Comparison of ENCODE assay signal across 8 cellular contexts in the genomic region with DNA sequence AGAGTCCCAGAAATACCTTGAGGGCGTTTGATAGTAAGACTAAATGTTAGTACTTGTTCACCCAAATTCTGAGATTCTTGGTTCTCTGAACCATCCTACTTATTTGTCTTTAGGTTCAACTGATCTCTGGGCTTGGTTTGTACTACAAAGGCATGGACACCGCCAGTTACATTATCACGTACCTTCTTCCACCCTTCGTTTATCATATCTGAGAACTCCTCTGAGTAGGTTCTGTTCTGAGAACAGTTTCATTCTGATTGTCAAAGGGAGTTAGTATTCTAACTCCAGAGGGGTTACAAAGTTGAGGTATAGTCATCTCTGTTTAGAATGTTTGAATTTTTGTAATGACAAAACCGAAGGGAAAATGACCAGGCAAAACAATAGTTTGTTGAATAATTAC. TPM values are rescaled to one million over a fixed set of nuclear protein-coding genes. Genes with fewer than 3 reads are reported as not detected.
A peak's percentile ranks its signal among the peaks of the same experiment; 100 is the strongest.
DNase-seq lines count a peak whose midpoint lies in the region; ATAC-seq and TF ChIP-seq lines count a peak whose summit lies in the region.
"Had no signal": no experiment of that assay in that cellular context is flagged by ENCODE, and none has a peak within 500 bp of the region (broad histone marks: within the 10 kb centered on the region; RNA-seq: fewer than 3 reads in every experiment).

No MANE protein-coding gene starts in this region.

- H3K9me2 ChIP-seq in GM23338 (ENCODE audit: insufficient read depth), result no peaks in the 10 kb centered on the region

- H3K36me3 Mint-ChIP-seq in GM23338 (ENCODE audit: low read depth) (peaks cover 13% of the 10 kb centered on the region), nephron (ENCODE audit: low read depth) (peaks cover 42% of the 10 kb centered on the region)

- intact Hi-C loops in psoas muscle (cut with DNase I), result no loop called here

- no peaks in the 10 kb centered on the region for H3K9me3 ChIP-seq in psoas muscle

- H3K27ac Mint-ChIP-seq in GM23338, result peak overlapping the region; percentile 76
- peak overlapping the region; percentile 34 to 73 (median 60) for H3K27ac Mint-ChIP-seq in nephron

- H3K27me3 Mint-ChIP-seq in GM23338 (ENCODE audit: insufficient read depth, low read depth, poor library complexity), result peaks cover 2% of the 10 kb centered on the region
- no peaks in the 10 kb centered on the region for H3K27me3 Mint-ChIP-seq in nephron (ENCODE audit: low read depth)

- no peaks in the 10 kb centered on the region for H3K9me3 Mint-ChIP-seq in GM23338
- H3K9me3 Mint-ChIP-seq in nephron, result no peaks in the 10 kb centered on the region

- H3K27ac ChIP-seq in GM23338 (ENCODE audit: low read depth) (peak overlapping the region; percentile 85), psoas muscle (no peak overlapping the region)

- H4K20me1 ChIP-seq in GM23338 (replicated peaks; ENCODE audit: insufficient read depth), result peaks cover 3% of the 10 kb centered on the region; the same call in 1 of the 2 replicates

- 0 out of 2 replicates have a peak, but pooled peaks cover 5% of the 10 kb centered on the region for H3K36me3 ChIP-seq in GM23338 (ENCODE audit: insufficient read depth)
- peaks cover 0 to 14% of the 10 kb centered on the region in 2 donors for H3K36me3 ChIP-seq in psoas muscle (ENCODE audit: insufficient read depth in 1 of 2, low read depth in 1 of 2)

- DNase-seq in GM23338 (ENCODE audit: low spot score) (no peak), AG08396 (ENCODE audit: low spot score) (no peak), psoas muscle (no peak), NCI-H2029 (lab: John Stamatoyannopoulos, UW) (no peak)
- DNase-seq: NCI-H1092 treated with DMSO at 0.1 percent for 48 hours had no signal

- no peak for TF ChIP-seq CTCF in GM23338 (conservative IDR thresholded peaks at IDR 0.05; ENCODE audit: low read depth in 2 of 2)
- TF ChIP-seq CTCF in nephron (IDR thresholded peaks at IDR 0.05; ENCODE audit: unreplicated experiment in 3 of 3), result no peak
- TF ChIP-seq CTCF in psoas muscle (IDR thresholded peaks at IDR 0.05), result no peak

- ATAC-seq in GM18907 (IDR thresholded peaks at IDR 0.05; ENCODE audit: unreplicated experiment) (peak; percentile 78), GM23338 (no peak), HG03571 (IDR thresholded peaks at IDR 0.05; ENCODE audit: unreplicated experiment) (peak; percentile 68), psoas muscle (no peak)

- H3K4me1 Mint-ChIP-seq in GM23338 (peaks cover 46% of the 10 kb centered on the region), nephron (peaks cover 64% of the 10 kb centered on the region)

- WGBS in psoas muscle, 3 donors, result 77 to 88% (median 85%) methylated on average over 5 of the region's 5 CpGs

- H3K79me2 ChIP-seq in GM23338 (replicated peaks; ENCODE audit: insufficient read depth), result peaks cover 85% of the 10 kb centered on the region

- 0 out of 2 replicates have a peak overlapping the region, but pooled peaks have one; percentile 30 for H3K4me3 ChIP-seq in GM23338
- no peak overlapping the region for H3K4me3 ChIP-seq in psoas muscle

- H3K4me1 ChIP-seq in GM23338 (ENCODE audit: insufficient read depth) (peaks cover 32% of the 10 kb centered on the region), psoas muscle (peaks cover 50% of the 10 kb centered on the region)

- peak overlapping the region; percentile 68 for H3K4me2 ChIP-seq in GM23338

- H2AFZ ChIP-seq in GM23338, result no peak overlapping the region

- H3F3A ChIP-seq in GM23338 (replicated peaks; ENCODE audit: low read depth), result no peaks in the 10 kb centered on the region

- H3K27me3 ChIP-seq in GM23338 (ENCODE audit: insufficient read depth) (no peaks in the 10 kb centered on the region), psoas muscle (ENCODE audit: insufficient read depth in 3 of 3, low read length in 2 of 3) (no peaks in the 10 kb centered on the region)

- H3K4me3 Mint-ChIP-seq in GM23338, result peak overlapping the region; percentile 25
- H3K4me3 Mint-ChIP-seq in nephron, result no peak overlapping the region

TF ChIP-seq in GM23338, 12 proteins besides CTCF, POLR2A, EP300 and RAD21 (continues in another document):
- TF ChIP-seq, protein P1, sequence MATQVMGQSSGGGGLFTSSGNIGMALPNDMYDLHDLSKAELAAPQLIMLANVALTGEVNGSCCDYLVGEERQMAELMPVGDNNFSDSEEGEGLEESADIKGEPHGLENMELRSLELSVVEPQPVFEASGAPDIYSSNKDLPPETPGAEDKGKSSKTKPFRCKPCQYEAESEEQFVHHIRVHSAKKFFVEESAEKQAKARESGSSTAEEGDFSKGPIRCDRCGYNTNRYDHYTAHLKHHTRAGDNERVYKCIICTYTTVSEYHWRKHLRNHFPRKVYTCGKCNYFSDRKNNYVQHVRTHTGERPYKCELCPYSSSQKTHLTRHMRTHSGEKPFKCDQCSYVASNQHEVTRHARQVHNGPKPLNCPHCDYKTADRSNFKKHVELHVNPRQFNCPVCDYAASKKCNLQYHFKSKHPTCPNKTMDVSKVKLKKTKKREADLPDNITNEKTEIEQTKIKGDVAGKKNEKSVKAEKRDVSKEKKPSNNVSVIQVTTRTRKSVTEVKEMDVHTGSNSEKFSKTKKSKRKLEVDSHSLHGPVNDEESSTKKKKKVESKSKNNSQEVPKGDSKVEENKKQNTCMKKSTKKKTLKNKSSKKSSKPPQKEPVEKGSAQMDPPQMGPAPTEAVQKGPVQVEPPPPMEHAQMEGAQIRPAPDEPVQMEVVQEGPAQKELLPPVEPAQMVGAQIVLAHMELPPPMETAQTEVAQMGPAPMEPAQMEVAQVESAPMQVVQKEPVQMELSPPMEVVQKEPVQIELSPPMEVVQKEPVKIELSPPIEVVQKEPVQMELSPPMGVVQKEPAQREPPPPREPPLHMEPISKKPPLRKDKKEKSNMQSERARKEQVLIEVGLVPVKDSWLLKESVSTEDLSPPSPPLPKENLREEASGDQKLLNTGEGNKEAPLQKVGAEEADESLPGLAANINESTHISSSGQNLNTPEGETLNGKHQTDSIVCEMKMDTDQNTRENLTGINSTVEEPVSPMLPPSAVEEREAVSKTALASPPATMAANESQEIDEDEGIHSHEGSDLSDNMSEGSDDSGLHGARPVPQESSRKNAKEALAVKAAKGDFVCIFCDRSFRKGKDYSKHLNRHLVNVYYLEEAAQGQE (IDR thresholded peaks at IDR 0.05; ENCODE audit: unreplicated experiment), result no peak
- TF ChIP-seq ZNF331 (CRISPR knock-in tag; IDR thresholded peaks at IDR 0.05; ENCODE audit: low read depth) (no peak), ZNF114 (CRISPR knock-in tag; IDR thresholded peaks at IDR 0.05) (no peak)
- TF ChIP-seq, protein P2, sequence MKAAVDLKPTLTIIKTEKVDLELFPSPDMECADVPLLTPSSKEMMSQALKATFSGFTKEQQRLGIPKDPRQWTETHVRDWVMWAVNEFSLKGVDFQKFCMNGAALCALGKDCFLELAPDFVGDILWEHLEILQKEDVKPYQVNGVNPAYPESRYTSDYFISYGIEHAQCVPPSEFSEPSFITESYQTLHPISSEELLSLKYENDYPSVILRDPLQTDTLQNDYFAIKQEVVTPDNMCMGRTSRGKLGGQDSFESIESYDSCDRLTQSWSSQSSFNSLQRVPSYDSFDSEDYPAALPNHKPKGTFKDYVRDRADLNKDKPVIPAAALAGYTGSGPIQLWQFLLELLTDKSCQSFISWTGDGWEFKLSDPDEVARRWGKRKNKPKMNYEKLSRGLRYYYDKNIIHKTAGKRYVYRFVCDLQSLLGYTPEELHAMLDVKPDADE (IDR thresholded peaks at IDR 0.05), result no peak

RNA-seq across cellular contexts. Expression of a gene that starts 19.3 kb away (rescaled TPM):
- total RNA-seq in GM23338 (2014; rRNA removed; shearing (Covaris generic)), result 15.4 and 15.9 TPM in 2 replicates
- polyA plus RNA-seq in GM23338 (2016; fragmentation: Nextera tagmentation; extraction: Ambion mirVana) (8.3 and 11.0 TPM in 2 replicates), psoas muscle (10 to 100 TPM in 1 of 3 donors, 1 to 10 TPM in 2; 3.8 to 14.9 (median 9.6) TPM)
- total RNA-seq in psoas muscle, result 10 to 100 TPM; 55.4 to 72.3 (median 60.6) TPM

Comparison
In these comparisons a context has a peak if more than half of its experiments do, and no peak if none do; other contexts are left out.
1. ATAC-seq: peak in GM18907 (single experiment) and HG03571 (single experiment); none in GM23338 (single experiment) and psoas muscle (0 of 4).